1 cellular context compared by ENCODE assay signal in the genomic region with DNA sequence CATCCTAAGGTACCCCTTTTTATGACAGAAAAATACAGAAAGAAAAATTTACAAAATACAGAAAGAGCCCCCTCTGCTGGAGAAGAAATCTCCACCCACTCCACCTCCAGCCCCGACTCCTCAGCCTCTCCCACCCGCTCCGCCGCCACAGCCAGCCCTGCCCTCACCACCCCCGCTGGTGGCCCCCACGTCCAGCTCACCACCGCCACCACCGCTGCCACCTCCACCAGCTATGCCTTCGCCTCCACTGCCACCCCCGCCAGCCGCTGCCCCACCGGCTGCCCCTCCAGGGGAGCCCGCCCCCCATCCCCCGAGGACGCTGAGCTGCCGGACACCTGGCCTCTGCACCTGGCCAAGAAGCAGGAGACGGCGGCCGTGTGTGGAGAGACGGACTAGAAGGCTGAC.
TF ChIP-seq lines count a peak whose summit lies in the region.

No MANE protein-coding gene starts in this region.

TF ChIP-seq in HCT116, 20 proteins besides CTCF, POLR2A, EP300 and RAD21 (continued from another document):
- TF ChIP-seq, protein P1, sequence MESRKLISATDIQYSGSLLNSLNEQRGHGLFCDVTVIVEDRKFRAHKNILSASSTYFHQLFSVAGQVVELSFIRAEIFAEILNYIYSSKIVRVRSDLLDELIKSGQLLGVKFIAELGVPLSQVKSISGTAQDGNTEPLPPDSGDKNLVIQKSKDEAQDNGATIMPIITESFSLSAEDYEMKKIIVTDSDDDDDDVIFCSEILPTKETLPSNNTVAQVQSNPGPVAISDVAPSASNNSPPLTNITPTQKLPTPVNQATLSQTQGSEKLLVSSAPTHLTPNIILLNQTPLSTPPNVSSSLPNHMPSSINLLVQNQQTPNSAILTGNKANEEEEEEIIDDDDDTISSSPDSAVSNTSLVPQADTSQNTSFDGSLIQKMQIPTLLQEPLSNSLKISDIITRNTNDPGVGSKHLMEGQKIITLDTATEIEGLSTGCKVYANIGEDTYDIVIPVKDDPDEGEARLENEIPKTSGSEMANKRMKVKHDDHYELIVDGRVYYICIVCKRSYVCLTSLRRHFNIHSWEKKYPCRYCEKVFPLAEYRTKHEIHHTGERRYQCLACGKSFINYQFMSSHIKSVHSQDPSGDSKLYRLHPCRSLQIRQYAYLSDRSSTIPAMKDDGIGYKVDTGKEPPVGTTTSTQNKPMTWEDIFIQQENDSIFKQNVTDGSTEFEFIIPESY (IDR thresholded peaks at IDR 0.05; ENCODE audit: extremely low read depth, insufficient replicate concordance, low read length), result no peak
- TF ChIP-seq ZFX (IDR thresholded peaks at IDR 0.05) (no peak), FOSL1 (IDR thresholded peaks at IDR 0.05; ENCODE audit: low read depth) (no peak)
- TF ChIP-seq, protein P2, sequence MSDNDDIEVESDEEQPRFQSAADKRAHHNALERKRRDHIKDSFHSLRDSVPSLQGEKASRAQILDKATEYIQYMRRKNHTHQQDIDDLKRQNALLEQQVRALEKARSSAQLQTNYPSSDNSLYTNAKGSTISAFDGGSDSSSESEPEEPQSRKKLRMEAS (IDR thresholded peaks at IDR 0.05), result no peak
